9 cellular contexts compared by ENCODE assay signal in the genomic region with DNA sequence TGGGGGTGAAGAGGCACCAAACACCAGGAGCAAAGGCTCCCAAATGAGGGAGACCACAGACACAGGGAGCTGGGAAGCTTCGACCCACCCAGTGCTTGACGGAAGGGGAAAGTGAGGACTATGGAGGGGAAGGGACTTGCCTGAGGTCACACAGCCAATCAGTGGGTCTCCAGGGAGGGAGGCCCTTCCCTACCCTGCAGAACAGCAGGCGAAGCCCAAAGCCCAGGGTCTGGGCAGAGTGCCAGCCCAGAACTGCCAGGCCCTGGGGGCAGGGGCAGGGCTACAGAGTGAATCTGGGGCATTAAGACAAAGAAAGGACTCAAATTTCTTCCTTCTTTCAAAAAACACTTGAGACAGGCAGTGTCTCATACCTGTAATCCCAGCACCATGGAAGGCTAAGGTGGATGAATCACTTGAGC. TPM values are rescaled to one million over a fixed set of nuclear protein-coding genes. Genes with fewer than 3 reads are reported as not detected.
DNase-seq lines count a peak whose midpoint lies in the region; ATAC-seq, FAIRE-seq and TF ChIP-seq lines count a peak whose summit lies in the region.
"Had no signal": no experiment of that assay in that cellular context is flagged by ENCODE, and none has a peak within 500 bp of the region (broad histone marks: within the 10 kb centered on the region; RNA-seq: fewer than 3 reads in every experiment).

No MANE protein-coding gene starts in this region.

- H3K27ac Mint-ChIP-seq in activated CD8-positive, alpha-beta memory T cell treated with anti-CD3 and anti-CD28 coated beads, Interleukin-2, amount 10 ng/mL, durations not matched to agents 7 days and 5 days: no peak overlapping the region

- H3K4me1 ChIP-seq in RWPE2 (ENCODE audit: insufficient read depth, poor library complexity, severe bottlenecking) (peaks cover 40% of the 10 kb centered on the region), gastroesophageal sphincter (peaks cover 26 to 100% (median 77%) of the 10 kb centered on the region in 3 donors), thyroid gland (peaks cover 84 to 97% of the 10 kb centered on the region in 2 donors)

- TF ChIP-seq CTCF in RWPE2 (IDR thresholded peaks at IDR 0.05; ENCODE audit: poor library complexity, severe bottlenecking): no peak
- no peak for TF ChIP-seq CTCF in gastroesophageal sphincter (IDR thresholded peaks at IDR 0.05)
- no peak for TF ChIP-seq CTCF in thyroid gland (IDR thresholded peaks at IDR 0.05)

- ATAC-seq in activated CD8-positive, alpha-beta memory T cell treated with anti-CD3 and anti-CD28 coated beads, Interleukin-2, amount 10 ng/mL, durations not matched to agents 7 days and 5 days: no peak
- ATAC-seq in RWPE2 (ENCODE audit: low read depth): peak; percentile 79
- no peak for ATAC-seq in gastroesophageal sphincter
- ATAC-seq in GM21786 (IDR thresholded peaks at IDR 0.05; ENCODE audit: unreplicated experiment): no peak

- peaks cover 6% of the 10 kb centered on the region for H3K36me3 Mint-ChIP-seq in activated CD8-positive, alpha-beta memory T cell treated with anti-CD3 and anti-CD28 coated beads, Interleukin-2, amount 10 ng/mL, durations not matched to agents 7 days and 5 days

- peaks cover 84% of the 10 kb centered on the region for H3K4me1 Mint-ChIP-seq in activated CD8-positive, alpha-beta memory T cell treated with anti-CD3 and anti-CD28 coated beads, Interleukin-2, amount 10 ng/mL, durations not matched to agents 7 days and 5 days

- H3K27ac ChIP-seq in RWPE2 (ENCODE audit: poor library complexity, severe bottlenecking): peak overlapping the region; percentile 78
- peak overlapping the region in 3 of 4 donors; percentile 79 to 96 (median 91) for H3K27ac ChIP-seq in gastroesophageal sphincter
- peak overlapping the region; percentile 91 to 95 (median 94) for H3K27ac ChIP-seq in thyroid gland

- no peak for DNase-seq in activated CD8-positive, alpha-beta memory T cell treated with anti-CD3 and anti-CD28 coated beads, Interleukin-2, amount 10 ng/mL, durations not matched to agents 7 days and 5 days
- no peak for DNase-seq in activated CD8-positive, alpha-beta memory T cell treated with anti-CD3 and anti-CD28 coated beads for 24 hours
- DNase-seq in RWPE2 (ENCODE audit: low spot score): peak; percentile 82
- peak; percentile 72 to 77 for DNase-seq in thyroid gland
- no peak for DNase-seq in frontal cortex (ENCODE audit: low spot score in 2 of 2)
- no peak for DNase-seq in H7

- FAIRE-seq in frontal cortex (lab: Jason Lieb, UNC): no peak

- TF ChIP-seq POLR2A in gastroesophageal sphincter (IDR thresholded peaks at IDR 0.05) (no peak), thyroid gland (IDR thresholded peaks at IDR 0.05) (no peak)

- no peaks in the 10 kb centered on the region for H3K9me3 ChIP-seq in RWPE2 (ENCODE audit: severe bottlenecking)
- no peaks in the 10 kb centered on the region for H3K9me3 ChIP-seq in gastroesophageal sphincter
- no peaks in the 10 kb centered on the region for H3K9me3 ChIP-seq in thyroid gland

- H3K36me3 ChIP-seq in RWPE2 (ENCODE audit: low read depth) (no peaks in the 10 kb centered on the region), gastroesophageal sphincter (peaks cover 0 to 5% of the 10 kb centered on the region in 2 donors), thyroid gland (no peaks in the 10 kb centered on the region), H7 (replicated peaks; ENCODE audit: control insufficient read depth, insufficient read depth, low read length) (no peaks in the 10 kb centered on the region)

- no peak overlapping the region for H3K4me3 ChIP-seq in RWPE2 (ENCODE audit: severe bottlenecking)
- H3K4me3 ChIP-seq in gastroesophageal sphincter: no peak overlapping the region
- H3K4me3 ChIP-seq in thyroid gland (replicated peaks in 1 of 3): no peak overlapping the region
- no peak overlapping the region for H3K4me3 ChIP-seq in H7 (ENCODE audit: insufficient read depth, low read depth, low read length)

- CTCF ChIA-PET in activated CD8-positive, alpha-beta memory T cell treated with anti-CD3 and anti-CD28 coated beads, Interleukin-2, amount 10 ng/mL, durations not matched to agents 7 days and 5 days (lab: Charles Lee): interaction anchor here (0.6 to 3.2 kb wide), 3 partner anchors 8 to 81 kb away, joined by 3 to 29 read pairs (median 4); no protein-coding TSS in a partner anchor

- H3K27me3 Mint-ChIP-seq in activated CD8-positive, alpha-beta memory T cell treated with anti-CD3 and anti-CD28 coated beads, Interleukin-2, amount 10 ng/mL, durations not matched to agents 7 days and 5 days: no peaks in the 10 kb centered on the region

- H3K4me3 Mint-ChIP-seq in activated CD8-positive, alpha-beta memory T cell treated with anti-CD3 and anti-CD28 coated beads, Interleukin-2, amount 10 ng/mL, durations not matched to agents 7 days and 5 days: peak overlapping the region; percentile 70

- intact Hi-C loops in thyroid gland (cut with DNase I): no loop called here

- H3K9me3 Mint-ChIP-seq in activated CD8-positive, alpha-beta memory T cell treated with anti-CD3 and anti-CD28 coated beads, Interleukin-2, amount 10 ng/mL, durations not matched to agents 7 days and 5 days (ENCODE audit: low read depth): no peaks in the 10 kb centered on the region
- H3K9me3 Mint-ChIP-seq: dendritic cell treated with granulocyte-macrophage colony-stimulating factor and Interleukin-4, amounts not matched to agents 40 ng/mL and 50 ng/mL, for 4 days had no signal

- TF ChIP-seq EP300 in gastroesophageal sphincter (IDR thresholded peaks at IDR 0.05): no peak

- H3K27me3 ChIP-seq in RWPE2 (ENCODE audit: insufficient read depth, poor library complexity, severe bottlenecking): no peaks in the 10 kb centered on the region
- H3K27me3 ChIP-seq in gastroesophageal sphincter: no peaks in the 10 kb centered on the region
- no peaks in the 10 kb centered on the region for H3K27me3 ChIP-seq in thyroid gland
- H3K27me3 ChIP-seq in H7 (ENCODE audit: control insufficient read depth, insufficient read depth, low read length): no peaks in the 10 kb centered on the region

- 40% methylated on average over 1 of the region's 3 CpGs; no CpG with 5 or more reads in 1 of the 2 donors for WGBS in gastroesophageal sphincter (ENCODE audit: low coverage in 1 of 2), 2 donors
- 51 to 57% methylated on average over 3 of the region's 3 CpGs for whole genome bisulfite sequencing in thyroid gland, 2 donors

RNA-seq across cellular contexts. Expression of a gene that starts 45.5 kb away (rescaled TPM):
- 10 to 100 TPM; 46.6 to 87.5 TPM for total RNA-seq in activated CD8-positive, alpha-beta memory T cell treated with anti-CD3 and anti-CD28 coated beads, Interleukin-2, amount 10 ng/mL, durations not matched to agents 7 days and 5 days
- total RNA-seq in gastroesophageal sphincter: 10 to 100 TPM; 68.3 to 94.7 (median 69.9) TPM
- total RNA-seq in thyroid gland: 100 to 1,000 TPM in 2 of 4 donors, 10 to 100 TPM in 2; 74.5 to 146 (median 97.2) TPM
- total RNA-seq in frontal cortex: 8.2 TPM
- total RNA-seq in H7 (2014; rRNA removed; shearing (Covaris generic)): 46.4 and 53.8 TPM in 2 replicates

Comparison
In these comparisons a context has a peak if more than half of its experiments do, and no peak if none do; other contexts are left out.
1. DNase-seq: peak in RWPE2 (single experiment) and thyroid gland (2 of 2); none in activated CD8-positive, alpha-beta memory T cell treated with anti-CD3 and anti-CD28 coated beads, Interleukin-2, amount 10 ng/mL, durations not matched to agents 7 days and 5 days (single experiment), activated CD8-positive, alpha-beta memory T cell treated with anti-CD3 and anti-CD28 coated beads for 24 hours (single experiment), frontal cortex (0 of 2) and H7 (single experiment).
2. Peak in every context shown above with its lines, with median percentiles within 50 percentile points of each other: H3K27ac ChIP-seq.